19 cellular contexts compared by ENCODE assay signal in the genomic region with DNA sequence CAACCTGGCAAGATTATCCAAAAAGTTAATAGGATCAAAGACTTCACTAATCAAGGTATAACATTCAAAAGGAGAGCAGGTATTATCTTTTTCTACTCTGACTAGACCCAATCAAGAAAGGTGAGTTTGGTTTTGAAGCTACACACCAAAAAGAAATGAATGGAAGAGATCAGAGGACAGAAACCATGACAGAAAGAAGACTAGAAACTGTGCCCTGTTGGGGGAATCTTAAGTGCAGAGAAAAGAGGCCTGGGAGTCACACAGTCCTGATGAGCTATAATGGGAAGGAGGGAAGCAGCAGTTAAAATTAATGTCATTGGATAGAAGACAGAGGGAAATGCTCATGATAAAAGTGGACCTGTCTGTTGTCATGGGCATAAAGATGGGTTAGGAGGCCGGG. TPM values are rescaled to one million over a fixed set of nuclear protein-coding genes. Genes with fewer than 3 reads are reported as not detected.
A peak's percentile ranks its signal among the peaks of the same experiment; 100 is the strongest.
DNase-seq lines count a peak whose midpoint lies in the region; ATAC-seq, FAIRE-seq and TF ChIP-seq lines count a peak whose summit lies in the region.
"Had no signal": no experiment of that assay in that cellular context is flagged by ENCODE, and none has a peak within 500 bp of the region (broad histone marks: within the 10 kb centered on the region; RNA-seq: fewer than 3 reads in every experiment).

No MANE protein-coding gene starts in this region.

- H3K36me3 ChIP-seq in HUES48 (ENCODE audit: control insufficient read depth, insufficient read depth, low read length), result peaks cover 20% of the 10 kb centered on the region
- H3K36me3 ChIP-seq in bronchial epithelial cell (ENCODE audit: control insufficient read depth, insufficient read depth, low read length), result peaks cover 2% of the 10 kb centered on the region

- no peaks in the 10 kb centered on the region for H3K9me3 ChIP-seq in HUES48 (ENCODE audit: control insufficient read depth, insufficient read depth, low read length)
- H3K9me3 ChIP-seq: BLaER1 had no signal

- peak; percentile 7 for FAIRE-seq in bronchial epithelial cell (lab: Jason Lieb, UNC)
- FAIRE-seq: urothelium cell line had no signal

- no peaks in the 10 kb centered on the region for H3K27me3 Mint-ChIP-seq in activated T-cell treated with anti-CD3 and anti-CD28 coated beads, Interleukin-2, amount 50 U/mL, for 24 hours
- peaks cover 4% of the 10 kb centered on the region for H3K27me3 Mint-ChIP-seq in nephron progenitor cell (ENCODE audit: low read depth, poor library complexity)

- ATAC-seq in HG02763 (IDR thresholded peaks at IDR 0.05; ENCODE audit: unreplicated experiment) (no peak), GM18861 (IDR thresholded peaks at IDR 0.05; ENCODE audit: unreplicated experiment) (no peak)

- peak overlapping the region; percentile 71 for H3K27ac Mint-ChIP-seq in activated T-cell treated with anti-CD3 and anti-CD28 coated beads, Interleukin-2, amount 50 U/mL, for 24 hours
- H3K27ac Mint-ChIP-seq in nephron progenitor cell, result peak overlapping the region; percentile 3

- H3K4me1 Mint-ChIP-seq in activated T-cell treated with anti-CD3 and anti-CD28 coated beads, Interleukin-2, amount 50 U/mL, for 24 hours (ENCODE audit: low read depth), result peaks cover 29% of the 10 kb centered on the region
- H3K4me1 Mint-ChIP-seq in nephron progenitor cell, result peaks cover 4% of the 10 kb centered on the region

- H3K27me3 ChIP-seq in HUES48 (ENCODE audit: control insufficient read depth, insufficient read depth, low read length) (no peaks in the 10 kb centered on the region), bronchial epithelial cell (ENCODE audit: control insufficient read depth, insufficient read depth, low read length) (no peaks in the 10 kb centered on the region)
- H3K27me3 ChIP-seq: BLaER1, cardiac muscle cell had no signal

- TF ChIP-seq CTCF in bronchial epithelial cell (IDR thresholded peaks at IDR 0.05; ENCODE audit: insufficient read depth, low read length, severe bottlenecking) (no peak), nephron progenitor cell (IDR thresholded peaks at IDR 0.05) (no peak)

- H3K4me3 ChIP-seq in HUES48 (ENCODE audit: low read depth, low read length), result no peak overlapping the region
- H3K4me3 ChIP-seq in bronchial epithelial cell (ENCODE audit: low read depth, low read length), result no peak overlapping the region
- H3K4me3 ChIP-seq: BLaER1, cardiac muscle cell, SK-N-MC had no signal

- no peak for DNase-seq in activated T-cell treated with anti-CD3 and anti-CD28 coated beads, Interleukin-2, amount 50 U/mL, for 24 hours
- DNase-seq in activated T-cell treated with anti-CD3 and anti-CD28 coated beads, Interleukin-2, amount 50 U/mL, for 1 hour, result no peak
- DNase-seq in bronchial epithelial cell (ENCODE audit: low read depth) (no peak), nephron progenitor cell (no peak), SHP77 (lab: John Stamatoyannopoulos, UW) (no peak)
- DNase-seq: amniotic stem cell, dermis blood vessel endothelial cell, EL, HCEC 1CT, MM.1S, NCI-H1436, NCI-H524 had no signal

- H3K36me3 Mint-ChIP-seq in activated T-cell treated with anti-CD3 and anti-CD28 coated beads, Interleukin-2, amount 50 U/mL, for 24 hours (ENCODE audit: low read depth), result peaks cover 68% of the 10 kb centered on the region
- peaks cover 41% of the 10 kb centered on the region for H3K36me3 Mint-ChIP-seq in nephron progenitor cell (ENCODE audit: low read depth)

- peaks cover 11% of the 10 kb centered on the region for H3K4me1 ChIP-seq in HUES48 (ENCODE audit: control insufficient read depth, insufficient read depth, low read length)
- H3K4me1 ChIP-seq: BLaER1 had no signal

- H3K9me3 Mint-ChIP-seq in activated T-cell treated with anti-CD3 and anti-CD28 coated beads, Interleukin-2, amount 50 U/mL, for 24 hours, result no peaks in the 10 kb centered on the region
- H3K9me3 Mint-ChIP-seq in nephron progenitor cell, result peaks cover 3% of the 10 kb centered on the region

- peak overlapping the region; percentile 83 for H3K27ac ChIP-seq in HUES48 (ENCODE audit: low read depth, low read length)
- H3K27ac ChIP-seq: BLaER1, cardiac muscle cell, SK-N-MC had no signal

- H3K4me3 Mint-ChIP-seq in activated T-cell treated with anti-CD3 and anti-CD28 coated beads, Interleukin-2, amount 50 U/mL, for 24 hours, result no peak overlapping the region
- H3K4me3 Mint-ChIP-seq in nephron progenitor cell, result no peak overlapping the region

- H3K9ac ChIP-seq in HUES48 (ENCODE audit: low read depth, low read length), result no peak overlapping the region

RNA-seq across cellular contexts. Expression of a gene that starts 17.3 kb away (rescaled TPM):
- 17.1 and 19.7 TPM in 2 replicates for total RNA-seq in bronchial epithelial cell

RNA-seq across cellular contexts. Expression of a gene that starts 17.4 kb away (rescaled TPM):
- total RNA-seq in bronchial epithelial cell, result 12.9 and 13.3 TPM in 2 replicates
